19 cellular contexts compared by ENCODE assay signal in genomic region chr7:136514776-136515175, GRCh38.
DNase-seq lines count a peak whose midpoint lies in the region; ATAC-seq, FAIRE-seq and TF ChIP-seq lines count a peak whose summit lies in the region.
"Had no signal": no experiment of that assay in that cellular context is flagged by ENCODE, and none has a peak within 500 bp of the region (broad histone marks: within the 10 kb centered on the region; RNA-seq: fewer than 3 reads in every experiment).

No MANE protein-coding gene starts in this region.

- H2BK120ac ChIP-seq in H1 (replicated peaks; ENCODE audit: low read depth, low read length): no peak overlapping the region
- no peak overlapping the region for H2BK120ac ChIP-seq in mesendoderm (ENCODE audit: low read depth, low read length)

- H3K27ac ChIP-seq in GM23338 (ENCODE audit: low read depth) (no peak overlapping the region), H1 (ENCODE audit: low read depth, low read length) (no peak overlapping the region), mesendoderm (ENCODE audit: low read depth, low read length) (no peak overlapping the region)
- H3K27ac ChIP-seq: BLaER1, C4-2B had no signal

- ATAC-seq in GM23338: peak; percentile 55; the same call in 2 of the 3 replicates
- ATAC-seq in GM21717 (IDR thresholded peaks at IDR 0.05; ENCODE audit: unreplicated experiment): no peak
- ATAC-seq: CD8-positive, alpha-beta T cell; GM12878 had no signal

- H3K4me3 Mint-ChIP-seq in GM23338: no peak overlapping the region
- H3K4me3 Mint-ChIP-seq in activated CD4-positive, alpha-beta T cell treated with anti-CD3 and anti-CD28 coated beads, Interleukin-2, amount 10 ng/mL, durations not matched to agents 7 days and 5 days: no peak overlapping the region
- H3K4me3 Mint-ChIP-seq: B cell; CD4-positive, CD25-positive, alpha-beta regulatory T cell; CD8-positive, alpha-beta T cell had no signal

- no peak overlapping the region for H3K9ac ChIP-seq in H1 (replicated peaks in 1 of 4; ENCODE audit: extremely low read depth in 1 of 4, low read depth in 3 of 4, low read length in 3 of 4)
- H3K9ac ChIP-seq in mesendoderm (ENCODE audit: low read length): no peak overlapping the region
- H3K9ac ChIP-seq: BLaER1 had no signal

- CTCF ChIA-PET in H1 (lab: Charles Lee; ENCODE audit: partially characterized antibody): no interaction called here
- CTCF ChIA-PET in activated CD4-positive, alpha-beta T cell treated with anti-CD3 and anti-CD28 coated beads, Interleukin-2, amount 10 ng/mL, durations not matched to agents 7 days and 5 days (lab: Charles Lee): no interaction called here

- H3K9me2 ChIP-seq in GM23338 (ENCODE audit: insufficient read depth): peaks cover 8% of the 10 kb centered on the region

- no peak for TF ChIP-seq EP300 in H1 (IDR thresholded peaks at IDR 0.05; ENCODE audit: borderline replicate concordance in 1 of 2, low read depth in 2 of 2, low read length in 2 of 2)

- H3K4me1 ChIP-seq in GM23338 (ENCODE audit: insufficient read depth): peaks cover 8% of the 10 kb centered on the region; the same call in 1 of the 2 replicates
- H3K4me1 ChIP-seq in H1 (replicated peaks in 1 of 4; ENCODE audit: control insufficient read depth in 3 of 4, insufficient read depth in 4 of 4, low read length in 3 of 4): no peaks in the 10 kb centered on the region; a peak in 1 of 7 replicates
- no peaks in the 10 kb centered on the region for H3K4me1 ChIP-seq in mesendoderm (ENCODE audit: control insufficient read depth, low read depth, low read length)
- H3K4me1 ChIP-seq: BLaER1, Caco-2 had no signal

- H3K79me2 ChIP-seq in GM23338 (replicated peaks; ENCODE audit: insufficient read depth) (no peaks in the 10 kb centered on the region), H1 (ENCODE audit: control insufficient read depth in 1 of 2, insufficient read depth in 2 of 2, low read length in 2 of 2) (no peaks in the 10 kb centered on the region), mesendoderm (ENCODE audit: control insufficient read depth, insufficient read depth, low read length) (no peaks in the 10 kb centered on the region)

- 73% methylated on average over 2 of the region's 2 CpGs; no CpG with 5 or more reads in 1 of the 2 experiments for WGBS in H1 (ENCODE audit: extremely low coverage in 1 of 2, insufficient coverage in 1 of 2, insufficient read length in 1 of 2, insufficient replicate concordance in 2 of 2, low coverage in 1 of 2, low lambda C conversion rate in 2 of 2, missing lambda C conversion rate in 1 of 2), 2 experiments
- WGBS in mesendoderm (ENCODE audit: extremely low coverage, insufficient coverage, low lambda C conversion rate): 100% methylated on average over 1 of the region's 2 CpGs

- peak overlapping the region; percentile 58 for H3K27ac Mint-ChIP-seq in GM23338
- no peak overlapping the region for H3K27ac Mint-ChIP-seq in activated CD4-positive, alpha-beta T cell treated with anti-CD3 and anti-CD28 coated beads, Interleukin-2, amount 10 ng/mL, durations not matched to agents 7 days and 5 days
- H3K27ac Mint-ChIP-seq: B cell; CD4-positive, CD25-positive, alpha-beta regulatory T cell; CD8-positive, alpha-beta T cell had no signal

- no peak for TF ChIP-seq CTCF in GM23338 (conservative IDR thresholded peaks at IDR 0.05; ENCODE audit: low read depth in 2 of 2)
- TF ChIP-seq CTCF in H1 (IDR thresholded peaks at IDR 0.05; ENCODE audit: control extremely low read depth in 1 of 3, insufficient read depth in 1 of 3, low read depth in 1 of 3, low read length in 3 of 3): no peak

- H2BK15ac ChIP-seq in H1 (ENCODE audit: low read length) (no peak overlapping the region), mesendoderm (replicated peaks; ENCODE audit: low read depth) (no peak overlapping the region)

- H3K9me3 Mint-ChIP-seq in GM23338: peaks cover 5% of the 10 kb centered on the region
- H3K9me3 Mint-ChIP-seq in activated CD4-positive, alpha-beta T cell treated with anti-CD3 and anti-CD28 coated beads, Interleukin-2, amount 10 ng/mL, durations not matched to agents 7 days and 5 days: no peaks in the 10 kb centered on the region

- POLR2A ChIA-PET in H1 (lab: Charles Lee; ENCODE audit: partially characterized antibody): no interaction called here
- POLR2A ChIA-PET in activated CD4-positive, alpha-beta T cell treated with anti-CD3 and anti-CD28 coated beads, Interleukin-2, amount 10 ng/mL, durations not matched to agents 7 days and 5 days (lab: Charles Lee): no interaction called here

- no peak for TF ChIP-seq RAD21 in H1 (IDR thresholded peaks at IDR 0.05 in 1 of 2, conservative IDR thresholded peaks at IDR 0.05 in 1 of 2; ENCODE audit: low read depth in 2 of 2, low read length in 2 of 2)

- H3K56ac ChIP-seq in H1 (replicated peaks; ENCODE audit: insufficient read length, low read depth, low read length): no peak overlapping the region
- no peak overlapping the region for H3K56ac ChIP-seq in mesendoderm (ENCODE audit: low read length)

- H3K14ac ChIP-seq in H1 (ENCODE audit: insufficient read length): no peak overlapping the region

- peaks cover 6% of the 10 kb centered on the region for H3K4me1 Mint-ChIP-seq in GM23338
- no peaks in the 10 kb centered on the region for H3K4me1 Mint-ChIP-seq in activated CD4-positive, alpha-beta T cell treated with anti-CD3 and anti-CD28 coated beads, Interleukin-2, amount 10 ng/mL, durations not matched to agents 7 days and 5 days
- H3K4me1 Mint-ChIP-seq: B cell; CD4-positive, CD25-positive, alpha-beta regulatory T cell had no signal

- DNase-seq in GM23338 (ENCODE audit: low spot score) (peak; percentile 32), H1 (ENCODE audit: low read depth in 1 of 2, low spot score in 2 of 2) (no peak), mesendoderm (peak; percentile 8)
- DNase-seq in activated CD4-positive, alpha-beta T cell treated with anti-CD3 and anti-CD28 coated beads, Interleukin-2, amount 10 ng/mL, durations not matched to agents 7 days and 5 days: no peak
- DNase-seq in central memory CD4-positive, alpha-beta T cell: no peak
- DNase-seq: Caco-2; CD4-positive, CD25-positive, alpha-beta regulatory T cell; CD8-positive, alpha-beta T cell; DMS 273 treated with DMSO at 0.1 percent for 48 hours; DMS79; EL; GDM1; HCEC 1CT had no signal

- no peak overlapping the region for H3K23ac ChIP-seq in H1 (ENCODE audit: insufficient read length)
- no peak overlapping the region for H3K23ac ChIP-seq in mesendoderm (ENCODE audit: low read length)

- H4K91ac ChIP-seq in H1 (replicated peaks; ENCODE audit: insufficient read length, low read length): no peak overlapping the region

- no peaks in the 10 kb centered on the region for H3K23me2 ChIP-seq in H1 (ENCODE audit: low read depth, low read length)

- H3K79me1 ChIP-seq in H1 (ENCODE audit: low read depth, low read length) (no peaks in the 10 kb centered on the region), mesendoderm (ENCODE audit: low read length) (no peaks in the 10 kb centered on the region)

- no peak overlapping the region for H2BK12ac ChIP-seq in H1 (ENCODE audit: low read depth, low read length)

- H2AK5ac ChIP-seq in H1 (ENCODE audit: low read depth, low read length) (no peak overlapping the region), mesendoderm (ENCODE audit: low read length) (no peak overlapping the region)

- H3K27me3 Mint-ChIP-seq in GM23338 (ENCODE audit: insufficient read depth, low read depth, poor library complexity): no peaks in the 10 kb centered on the region
- H3K27me3 Mint-ChIP-seq in activated CD4-positive, alpha-beta T cell treated with anti-CD3 and anti-CD28 coated beads, Interleukin-2, amount 10 ng/mL, durations not matched to agents 7 days and 5 days: no peaks in the 10 kb centered on the region
- H3K27me3 Mint-ChIP-seq: B cell; CD4-positive, CD25-positive, alpha-beta regulatory T cell had no signal

- H2BK5ac ChIP-seq in H1 (ENCODE audit: low read depth, low read length): no peak overlapping the region
- H2BK5ac ChIP-seq in mesendoderm (ENCODE audit: low read length): no peak overlapping the region

- no peak for TF ChIP-seq POLR2A in H1 (IDR thresholded peaks at IDR 0.05; ENCODE audit: control extremely low read depth in 1 of 2, low read depth in 2 of 2, low read length in 2 of 2)

- no peak overlapping the region for H2BK20ac ChIP-seq in H1 (ENCODE audit: low read length)

- H3K9me3 ChIP-seq in H1 (ENCODE audit: insufficient read depth in 2 of 2, low read depth in 1 of 2, low read length in 1 of 2): no peaks in the 10 kb centered on the region
- H3K9me3 ChIP-seq: Caco-2 had no signal

- no peaks in the 10 kb centered on the region for H3K36me3 ChIP-seq in GM23338 (ENCODE audit: insufficient read depth)
- H3K36me3 ChIP-seq in H1 (ENCODE audit: control insufficient read depth in 2 of 4, insufficient read depth in 4 of 4, low read length in 3 of 4): no peaks in the 10 kb centered on the region
- H3K36me3 ChIP-seq in mesendoderm (ENCODE audit: control insufficient read depth, insufficient read depth, low read length): no peaks in the 10 kb centered on the region
- H3K36me3 ChIP-seq: BLaER1 had no signal

- no peaks in the 10 kb centered on the region for H3F3A ChIP-seq in GM23338 (replicated peaks; ENCODE audit: low read depth)

- FAIRE-seq in H1 (lab: Jason Lieb, UNC): peak; percentile 24
- FAIRE-seq: D721Med, GM12878 had no signal

- H4K8ac ChIP-seq in H1 (ENCODE audit: extremely low read depth, insufficient read depth, low read length) (no peak overlapping the region), mesendoderm (ENCODE audit: low read depth, low read length) (no peak overlapping the region)

- H3K4me2 ChIP-seq in GM23338 (no peak overlapping the region), H1 (ENCODE audit: insufficient read depth in 1 of 2, low read depth in 2 of 2, low read length in 2 of 2) (no peak overlapping the region), mesendoderm (ENCODE audit: low read length) (no peak overlapping the region)
- H3K4me2 ChIP-seq: BLaER1 had no signal

- H3K27me3 ChIP-seq in GM23338 (ENCODE audit: insufficient read depth) (no peaks in the 10 kb centered on the region), H1 (replicated peaks in 1 of 4; ENCODE audit: control insufficient read depth in 3 of 4, extremely low read depth in 1 of 4, insufficient read depth in 3 of 4, low read length in 3 of 4) (no peaks in the 10 kb centered on the region), mesendoderm (ENCODE audit: insufficient read depth, low read length, poor library complexity) (no peaks in the 10 kb centered on the region)
- H3K27me3 ChIP-seq: BLaER1 had no signal

- H4K20me1 ChIP-seq in GM23338 (replicated peaks; ENCODE audit: insufficient read depth) (no peaks in the 10 kb centered on the region), H1 (replicated peaks in 1 of 2; ENCODE audit: control insufficient read depth in 1 of 2, insufficient read depth in 2 of 2, low read length in 2 of 2) (no peaks in the 10 kb centered on the region)
- H4K20me1 ChIP-seq: BLaER1 had no signal

- peaks cover 5% of the 10 kb centered on the region for H3K36me3 Mint-ChIP-seq in GM23338 (ENCODE audit: low read depth)
- no peaks in the 10 kb centered on the region for H3K36me3 Mint-ChIP-seq in activated CD4-positive, alpha-beta T cell treated with anti-CD3 and anti-CD28 coated beads, Interleukin-2, amount 10 ng/mL, durations not matched to agents 7 days and 5 days (ENCODE audit: low read depth)
- H3K36me3 Mint-ChIP-seq: CD4-positive, CD25-positive, alpha-beta regulatory T cell; CD8-positive, alpha-beta T cell had no signal

- no peak overlapping the region for H4K5ac ChIP-seq in H1 (ENCODE audit: insufficient read length, low read depth, low read length)
- no peak overlapping the region for H4K5ac ChIP-seq in mesendoderm (ENCODE audit: low read length)

- no peak overlapping the region for H3K4ac ChIP-seq in H1 (replicated peaks; ENCODE audit: insufficient read length, low read depth, low read length)
- H3K4ac ChIP-seq in mesendoderm (ENCODE audit: low read depth, low read length): no peak overlapping the region

- H2AFZ ChIP-seq in GM23338: no peak overlapping the region
- no peak overlapping the region for H2AFZ ChIP-seq in H1 (ENCODE audit: low read length)

- no peak overlapping the region for H3K4me3 ChIP-seq in GM23338
- no peak overlapping the region for H3K4me3 ChIP-seq in H1 (ENCODE audit: extremely low read depth in 1 of 4, insufficient read depth in 2 of 4, low read depth in 3 of 4, low read length in 4 of 4)
- no peak overlapping the region for H3K4me3 ChIP-seq in mesendoderm (ENCODE audit: low read length)
- H3K4me3 ChIP-seq: BLaER1, GM12878 had no signal

- H3K18ac ChIP-seq in H1 (ENCODE audit: extremely low read depth, low read length): no peak overlapping the region
- no peak overlapping the region for H3K18ac ChIP-seq in mesendoderm (ENCODE audit: low read length)

Comparison
In these comparisons a context has a peak if more than half of its experiments do, and no peak if none do; other contexts are left out.
1. DNase-seq: peak in GM23338 (single experiment) and mesendoderm (single experiment); none in H1 (0 of 2), activated CD4-positive, alpha-beta T cell treated with anti-CD3 and anti-CD28 coated beads, Interleukin-2, amount 10 ng/mL, durations not matched to agents 7 days and 5 days (single experiment) and central memory CD4-positive, alpha-beta T cell (single experiment).